ENCODE assay signal across 1 cellular context in genomic region chr18:54946149-54946581, GRCh38.
TF ChIP-seq lines count a peak whose summit lies in the region.

No MANE protein-coding gene starts in this region.

TF ChIP-seq in HepG2, 621 proteins besides CTCF, POLR2A, EP300 and RAD21 (continued from another document and continues in another):
- TF ChIP-seq ZNF816 (CRISPR knock-in tag; IDR thresholded peaks at IDR 0.05; ENCODE audit: borderline replicate concordance): peak; percentile 74
- no peak for TF ChIP-seq KDM5A (IDR thresholded peaks at IDR 0.05; ENCODE audit: borderline replicate concordance, low read length)
- TF ChIP-seq HMG20A (CRISPR knock-in tag; IDR thresholded peaks at IDR 0.05; ENCODE audit: borderline replicate concordance): peak; percentile 92
- TF ChIP-seq PHF8 (CRISPR knock-in tag; IDR thresholded peaks at IDR 0.05): peak; percentile 26; the same call in 1 of the 2 replicates
- peak; percentile 96 for TF ChIP-seq GATA4 (IDR thresholded peaks at IDR 0.05; ENCODE audit: borderline replicate concordance, low read depth)
- 0 out of 2 replicates have a peak, but pooled peaks have one; percentile 32 for TF ChIP-seq ZNF350 (CRISPR knock-in tag; IDR thresholded peaks at IDR 0.05; ENCODE audit: borderline replicate concordance, low read depth)
- no peak for TF ChIP-seq TRIM22 (IDR thresholded peaks at IDR 0.05)
- TF ChIP-seq CENPT (CRISPR knock-in tag; IDR thresholded peaks at IDR 0.05; ENCODE audit: low read depth): no peak
- TF ChIP-seq PAWR (CRISPR knock-in tag; IDR thresholded peaks at IDR 0.05; ENCODE audit: borderline replicate concordance): no peak
- TF ChIP-seq KDM3A (CRISPR knock-in tag; IDR thresholded peaks at IDR 0.05; ENCODE audit: low read depth): peak; percentile 39; the same call in 1 of the 2 replicates
- TF ChIP-seq ZNF562 (CRISPR knock-in tag; IDR thresholded peaks at IDR 0.05; ENCODE audit: borderline replicate concordance): no peak
- TF ChIP-seq ZSCAN12 (CRISPR knock-in tag; IDR thresholded peaks at IDR 0.05): no peak
- TF ChIP-seq IRF9 (CRISPR knock-in tag; IDR thresholded peaks at IDR 0.05; ENCODE audit: borderline replicate concordance): 0 out of 2 replicates have a peak, but pooled peaks have one; percentile 48
- no peak for TF ChIP-seq ZBTB39 (CRISPR knock-in tag; IDR thresholded peaks at IDR 0.05)
- peak; percentile 69; the same call in 1 of the 2 replicates for TF ChIP-seq ARID4A (CRISPR knock-in tag; IDR thresholded peaks at IDR 0.05; ENCODE audit: borderline replicate concordance)
- TF ChIP-seq TRAFD1 (CRISPR knock-in tag; IDR thresholded peaks at IDR 0.05; ENCODE audit: borderline replicate concordance): no peak
- peak; percentile 44; the same call in 1 of the 2 replicates for TF ChIP-seq NFYB (CRISPR knock-in tag; IDR thresholded peaks at IDR 0.05)
- no peak for TF ChIP-seq ZBTB14 (CRISPR knock-in tag; IDR thresholded peaks at IDR 0.05)
- no peak for TF ChIP-seq HOXA9 (CRISPR knock-in tag; IDR thresholded peaks at IDR 0.05; ENCODE audit: borderline replicate concordance)
- TF ChIP-seq GMEB2 (CRISPR knock-in tag; IDR thresholded peaks at IDR 0.05; ENCODE audit: low read depth): no peak; the same call in 1 of the 2 replicates
- no peak for TF ChIP-seq ZNF234 (CRISPR knock-in tag; conservative IDR thresholded peaks at IDR 0.05)
- TF ChIP-seq SYNCRIP (IDR thresholded peaks at IDR 0.05; ENCODE audit: insufficient read depth, low read depth, low read length): no peak
- TF ChIP-seq MIER3 (CRISPR knock-in tag; IDR thresholded peaks at IDR 0.05; ENCODE audit: borderline replicate concordance): peak; percentile 90; the same call in 1 of the 2 replicates
- TF ChIP-seq ZNF564 (CRISPR knock-in tag; IDR thresholded peaks at IDR 0.05): no peak
- peak; percentile 92 for TF ChIP-seq NR2F6 (IDR thresholded peaks at IDR 0.05)
- TF ChIP-seq NR2F6 (CRISPR knock-in tag; IDR thresholded peaks at IDR 0.05): peak; percentile 95
- TF ChIP-seq TCF7L2 (IDR thresholded peaks at IDR 0.05; ENCODE audit: low read depth, low read length): no peak
- TF ChIP-seq BHLHE40 (IDR thresholded peaks at IDR 0.05; ENCODE audit: low read length): no peak
- TF ChIP-seq ZNF772 (CRISPR knock-in tag; IDR thresholded peaks at IDR 0.05): peak; percentile 83; the same call in 1 of the 2 replicates
- no peak for TF ChIP-seq EEA1 (CRISPR knock-in tag; IDR thresholded peaks at IDR 0.05; ENCODE audit: borderline replicate concordance)
- no peak for TF ChIP-seq ZNF326 (CRISPR knock-in tag; IDR thresholded peaks at IDR 0.05; ENCODE audit: borderline replicate concordance)
- TF ChIP-seq KMT2A (CRISPR knock-in tag; IDR thresholded peaks at IDR 0.05): no peak
- no peak for TF ChIP-seq MLLT10 (CRISPR knock-in tag; IDR thresholded peaks at IDR 0.05)
- TF ChIP-seq HNRNPK (IDR thresholded peaks at IDR 0.05; ENCODE audit: low read depth, low read length, poor library complexity, severe bottlenecking): no peak
- TF ChIP-seq CCDC6 (CRISPR knock-in tag; IDR thresholded peaks at IDR 0.05): no peak
- peak; percentile 89 for TF ChIP-seq PITX1 (CRISPR knock-in tag; IDR thresholded peaks at IDR 0.05)
- peak; percentile 48; the same call in 1 of the 2 replicates for TF ChIP-seq HNF1A (IDR thresholded peaks at IDR 0.05; ENCODE audit: low read depth)
- 0 out of 2 replicates have a peak, but pooled peaks have one; percentile 54 for TF ChIP-seq HNF1A (CRISPR knock-in tag; IDR thresholded peaks at IDR 0.05; ENCODE audit: borderline replicate concordance)
- TF ChIP-seq MEF2D (CRISPR knock-in tag; IDR thresholded peaks at IDR 0.05): peak; percentile 93
- TF ChIP-seq MLXIP (CRISPR knock-in tag; IDR thresholded peaks at IDR 0.05; ENCODE audit: borderline replicate concordance): no peak
- TF ChIP-seq NR2F2 (IDR thresholded peaks at IDR 0.05; ENCODE audit: borderline replicate concordance, low read depth): peak; percentile 91
